In the genomic region with DNA sequence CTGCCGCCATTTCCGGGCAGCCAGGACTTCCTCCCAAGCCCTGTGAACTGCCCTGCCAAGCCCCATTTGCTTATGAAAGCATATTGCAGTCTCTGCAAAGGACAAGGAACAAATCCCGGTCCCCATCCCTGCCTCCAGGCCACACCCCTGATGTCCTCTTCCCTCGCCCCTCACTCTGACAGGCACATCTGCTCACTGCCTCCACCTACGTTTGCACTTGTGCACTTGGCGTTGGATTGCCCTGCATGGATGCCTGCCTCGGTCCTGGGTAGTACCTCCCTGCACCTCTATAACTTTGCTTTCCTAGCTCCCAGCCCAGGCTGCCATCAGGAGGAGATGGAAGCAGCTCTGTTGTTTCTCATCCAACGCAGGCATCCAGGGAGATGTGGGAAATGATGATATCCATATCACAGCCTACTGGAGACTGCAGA, we compare ENCODE assay signal across 3 cellular contexts.
TF ChIP-seq lines count a peak whose summit lies in the region.

No MANE protein-coding gene starts in this region.

TF ChIP-seq in SK-N-SH treated with all-trans-retinoic acid at 6 μM for 48 hours, 23 proteins besides CTCF, POLR2A, EP300 and RAD21:
- TF ChIP-seq, protein P1, sequence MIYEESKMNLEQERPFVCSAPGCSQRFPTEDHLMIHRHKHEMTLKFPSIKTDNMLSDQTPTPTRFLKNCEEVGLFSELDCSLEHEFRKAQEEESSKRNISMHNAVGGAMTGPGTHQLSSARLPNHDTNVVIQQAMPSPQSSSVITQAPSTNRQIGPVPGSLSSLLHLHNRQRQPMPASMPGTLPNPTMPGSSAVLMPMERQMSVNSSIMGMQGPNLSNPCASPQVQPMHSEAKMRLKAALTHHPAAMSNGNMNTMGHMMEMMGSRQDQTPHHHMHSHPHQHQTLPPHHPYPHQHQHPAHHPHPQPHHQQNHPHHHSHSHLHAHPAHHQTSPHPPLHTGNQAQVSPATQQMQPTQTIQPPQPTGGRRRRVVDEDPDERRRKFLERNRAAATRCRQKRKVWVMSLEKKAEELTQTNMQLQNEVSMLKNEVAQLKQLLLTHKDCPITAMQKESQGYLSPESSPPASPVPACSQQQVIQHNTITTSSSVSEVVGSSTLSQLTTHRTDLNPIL (CRISPR knock-in tag; IDR thresholded peaks at IDR 0.05; ENCODE audit: low read depth): no peak
- TF ChIP-seq ZNF8 (CRISPR knock-in tag; IDR thresholded peaks at IDR 0.05): no peak

TF ChIP-seq in SK-N-SH, 30 proteins besides CTCF, POLR2A, EP300 and RAD21:
- TF ChIP-seq, protein P2, sequence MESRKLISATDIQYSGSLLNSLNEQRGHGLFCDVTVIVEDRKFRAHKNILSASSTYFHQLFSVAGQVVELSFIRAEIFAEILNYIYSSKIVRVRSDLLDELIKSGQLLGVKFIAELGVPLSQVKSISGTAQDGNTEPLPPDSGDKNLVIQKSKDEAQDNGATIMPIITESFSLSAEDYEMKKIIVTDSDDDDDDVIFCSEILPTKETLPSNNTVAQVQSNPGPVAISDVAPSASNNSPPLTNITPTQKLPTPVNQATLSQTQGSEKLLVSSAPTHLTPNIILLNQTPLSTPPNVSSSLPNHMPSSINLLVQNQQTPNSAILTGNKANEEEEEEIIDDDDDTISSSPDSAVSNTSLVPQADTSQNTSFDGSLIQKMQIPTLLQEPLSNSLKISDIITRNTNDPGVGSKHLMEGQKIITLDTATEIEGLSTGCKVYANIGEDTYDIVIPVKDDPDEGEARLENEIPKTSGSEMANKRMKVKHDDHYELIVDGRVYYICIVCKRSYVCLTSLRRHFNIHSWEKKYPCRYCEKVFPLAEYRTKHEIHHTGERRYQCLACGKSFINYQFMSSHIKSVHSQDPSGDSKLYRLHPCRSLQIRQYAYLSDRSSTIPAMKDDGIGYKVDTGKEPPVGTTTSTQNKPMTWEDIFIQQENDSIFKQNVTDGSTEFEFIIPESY (IDR thresholded peaks at IDR 0.05; ENCODE audit: borderline replicate concordance, low read depth): no peak
- no peak for TF ChIP-seq TAF1 (IDR thresholded peaks at IDR 0.05; ENCODE audit: borderline replicate concordance, low read depth, low read length)

TF ChIP-seq in H1, 55 proteins besides CTCF, POLR2A, EP300 and RAD21:
- TF ChIP-seq TBP (IDR thresholded peaks at IDR 0.05; ENCODE audit: low read depth, low read length) (no peak), SP4 (IDR thresholded peaks at IDR 0.05; ENCODE audit: low read length) (no peak), SP1 (IDR thresholded peaks at IDR 0.05; ENCODE audit: low read depth, low read length) (no peak), YY1 (IDR thresholded peaks at IDR 0.05; ENCODE audit: low read depth, low read length) (no peak)
